Comparison of ENCODE assay signal across 23 cellular contexts in the genomic region with DNA sequence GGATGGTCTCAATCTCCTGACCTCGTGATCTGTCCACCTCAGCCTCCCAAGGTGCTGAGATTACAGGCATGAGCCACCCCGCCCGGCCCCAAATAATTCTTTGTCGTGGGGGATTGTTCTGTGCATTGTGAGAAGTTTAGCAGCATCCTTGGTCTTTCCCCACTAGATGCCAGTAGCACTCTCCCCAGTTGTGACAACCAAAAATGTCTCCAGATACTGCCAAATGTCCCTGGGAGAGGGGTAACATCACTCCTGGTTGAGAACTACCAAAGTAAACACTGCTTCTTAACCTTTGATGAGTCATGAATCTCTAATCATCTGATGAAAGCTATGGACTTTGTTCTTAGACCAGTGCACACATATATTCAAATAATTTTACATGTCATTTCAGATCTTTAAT.
DNase-seq lines count a peak whose midpoint lies in the region; TF ChIP-seq lines count a peak whose summit lies in the region.
"Had no signal": no experiment of that assay in that cellular context is flagged by ENCODE, and none has a peak within 500 bp of the region (broad histone marks: within the 10 kb centered on the region; RNA-seq: fewer than 3 reads in every experiment).

No MANE protein-coding gene starts in this region.

- no peak overlapping the region for H3K4me3 Mint-ChIP-seq in glutamatergic neuron (ENCODE audit: unreplicated experiment)
- H3K4me3 Mint-ChIP-seq: activated CD4-positive, alpha-beta T cell treated with anti-CD3 and anti-CD28 coated beads, Interleukin-2, amount 10 ng/mL, durations not matched to agents 7 days and 5 days; CD8-positive, alpha-beta memory T cell had no signal

- H3K4me3 ChIP-seq in epithelial cell of esophagus (ENCODE audit: low read length), result no peak overlapping the region
- H3K4me3 ChIP-seq: Peyer's patch, prostate gland, smooth muscle cell had no signal

- no peaks in the 10 kb centered on the region for H3K4me1 Mint-ChIP-seq in glutamatergic neuron (ENCODE audit: low read depth, unreplicated experiment)
- H3K4me1 Mint-ChIP-seq: activated CD4-positive, alpha-beta T cell treated with anti-CD3 and anti-CD28 coated beads, Interleukin-2, amount 10 ng/mL, durations not matched to agents 7 days and 5 days; CD8-positive, alpha-beta memory T cell had no signal

- no peaks in the 10 kb centered on the region for H3K27me3 Mint-ChIP-seq in glutamatergic neuron (ENCODE audit: unreplicated experiment)

- no peak overlapping the region for H3K27ac Mint-ChIP-seq in glutamatergic neuron (ENCODE audit: unreplicated experiment)
- H3K27ac Mint-ChIP-seq: activated CD4-positive, alpha-beta T cell treated with anti-CD3 and anti-CD28 coated beads, Interleukin-2, amount 10 ng/mL, durations not matched to agents 7 days and 5 days; CD8-positive, alpha-beta memory T cell had no signal

- no peaks in the 10 kb centered on the region for H3K9me3 Mint-ChIP-seq in glutamatergic neuron (ENCODE audit: unreplicated experiment)
- H3K9me3 Mint-ChIP-seq: activated CD4-positive, alpha-beta T cell treated with anti-CD3 and anti-CD28 coated beads, Interleukin-2, amount 10 ng/mL, durations not matched to agents 7 days and 5 days; CD8-positive, alpha-beta memory T cell had no signal

- peak; percentile 10 for TF ChIP-seq CTCF in epithelial cell of esophagus (IDR thresholded peaks at IDR 0.05; ENCODE audit: insufficient read depth, low read depth, low read length, missing control alignments)
- no peak for TF ChIP-seq CTCF in glutamatergic neuron (IDR thresholded peaks at IDR 0.05; ENCODE audit: partially characterized antibody, unreplicated experiment)

- H3K36me3 Mint-ChIP-seq in glutamatergic neuron (ENCODE audit: unreplicated experiment), result no peaks in the 10 kb centered on the region
- H3K36me3 Mint-ChIP-seq: CD8-positive, alpha-beta memory T cell had no signal

- DNase-seq in A172 (ENCODE audit: low spot score), result peak; percentile 1
- DNase-seq in EH (ENCODE audit: low read depth), result peak; percentile 0
- peak; percentile 1 for DNase-seq in OCI-M1 (lab: John Stamatoyannopoulos, UW)
- DNase-seq in epithelial cell of esophagus (ENCODE audit: low read depth), result peak; percentile 18
- DNase-seq in effector CD4-positive, alpha-beta T cell, result no peak
- no peak for DNase-seq in NCI-H446 treated with DMSO at 0.1 percent for 48 hours (lab: John Stamatoyannopoulos, UW)
- DNase-seq in stimulated activated CD4-positive, alpha-beta T cell treated with anti-CD3 and anti-CD28 coated beads, Interleukin-2, amount 100 ng/mL, for 48 hours, result no peak
- no peak for DNase-seq in glutamatergic neuron
- DNase-seq: activated CD4-positive, alpha-beta T cell treated with anti-CD3 and anti-CD28 coated beads, Interleukin-2, amount 10 ng/mL, durations not matched to agents 7 days and 5 days; activated naive CD4-positive, alpha-beta T cell; activated T-cell treated with anti-CD3 and anti-CD28 coated beads for 4 hours; aorta; CD8-positive, alpha-beta memory T cell; cerebellar nuclear complex; hypothalamus; midbrain; NCI-H2029 treated with DMSO at 0.1 percent for 48 hours; NCI-H524 treated with DMSO at 0.1 percent for 48 hours; Peyer's patch; stimulated activated CD4-positive, alpha-beta T cell treated with anti-CD3 and anti-CD28 coated beads, Interleukin-4, amount 100 ng/mL, for 4 hours; SW 1271 had no signal

Comparison
In these comparisons a context has a peak if more than half of its experiments do, and no peak if none do; other contexts are left out.
1. DNase-seq: peak in A172 (single experiment), EH (single experiment), OCI-M1 (single experiment) and epithelial cell of esophagus (single experiment); none in effector CD4-positive, alpha-beta T cell (single experiment), NCI-H446 treated with DMSO at 0.1 percent for 48 hours (single experiment), stimulated activated CD4-positive, alpha-beta T cell treated with anti-CD3 and anti-CD28 coated beads, Interleukin-2, amount 100 ng/mL, for 48 hours (0 of 2) and glutamatergic neuron (single experiment).